In genomic region chr6:162090734-162091133, GRCh38 we compare ENCODE assay signal across 20 cellular contexts.
DNase-seq lines count a peak whose midpoint lies in the region; ATAC-seq, FAIRE-seq and TF ChIP-seq lines count a peak whose summit lies in the region.
"Had no signal": no experiment of that assay in that cellular context is flagged by ENCODE, and none has a peak within 500 bp of the region (broad histone marks: within the 10 kb centered on the region; RNA-seq: fewer than 3 reads in every experiment).

No MANE protein-coding gene starts in this region.

- WGBS in A549 (ENCODE audit: missing lambda C conversion rate): 20% methylated on average over 2 of the region's 2 CpGs

- H3K36me3 Mint-ChIP-seq in chondrocyte (ENCODE audit: low read depth): no peaks in the 10 kb centered on the region
- no peaks in the 10 kb centered on the region for H3K36me3 Mint-ChIP-seq in neural progenitor cell
- H3K36me3 Mint-ChIP-seq: CD8-positive, alpha-beta memory T cell; mesothelial cell of epicardium; stimulated activated memory B cell treated with anti-CD40 and anti-IgM and Interleukin-4, amounts not matched to agents 10 μg/mL and 1 μg/mL and 100 μg/mL, for 72 hours had no signal

- peaks cover 25% of the 10 kb centered on the region for H3K4me1 Mint-ChIP-seq in chondrocyte (ENCODE audit: low read depth)
- H3K4me1 Mint-ChIP-seq in neural progenitor cell: no peaks in the 10 kb centered on the region
- H3K4me1 Mint-ChIP-seq: CD8-positive, alpha-beta memory T cell; stimulated activated memory B cell treated with anti-CD40 and anti-IgM and Interleukin-4, amounts not matched to agents 10 μg/mL and 1 μg/mL and 100 μg/mL, for 72 hours had no signal

- H3K4me1 ChIP-seq in A549 (no peaks in the 10 kb centered on the region), neural progenitor cell (no peaks in the 10 kb centered on the region)
- H3K4me1 ChIP-seq: body of pancreas had no signal

- H3K27ac Mint-ChIP-seq in chondrocyte (ENCODE audit: unreplicated experiment) (peak overlapping the region; percentile 73), neural progenitor cell (no peak overlapping the region)
- H3K27ac Mint-ChIP-seq: CD8-positive, alpha-beta memory T cell; mesothelial cell of epicardium; stimulated activated memory B cell treated with anti-CD40 and anti-IgM and Interleukin-4, amounts not matched to agents 10 μg/mL and 1 μg/mL and 100 μg/mL, for 72 hours had no signal

- no peak overlapping the region for H3K9ac ChIP-seq in neural progenitor cell

- peak overlapping the region in 1 of 2 experiments; percentile 45; a peak in 1 of 6 replicates for H3K27ac ChIP-seq in A549
- no peak overlapping the region for H3K27ac ChIP-seq in neural progenitor cell
- H3K27ac ChIP-seq: body of pancreas, VCaP had no signal

- H3K4me3 Mint-ChIP-seq in chondrocyte (ENCODE audit: unreplicated experiment) (no peak overlapping the region), neural progenitor cell (no peak overlapping the region)
- H3K4me3 Mint-ChIP-seq: CD8-positive, alpha-beta memory T cell; mesothelial cell of epicardium; stimulated activated memory B cell treated with anti-CD40 and anti-IgM and Interleukin-4, amounts not matched to agents 10 μg/mL and 1 μg/mL and 100 μg/mL, for 72 hours had no signal

- TF ChIP-seq CTCF in A549 (IDR thresholded peaks at IDR 0.05) (no peak), chondrocyte (IDR thresholded peaks at IDR 0.05) (no peak), kidney epithelial cell (IDR thresholded peaks at IDR 0.05; ENCODE audit: insufficient read depth, low read length, poor library complexity, severe bottlenecking) (no peak), neural progenitor cell (IDR thresholded peaks at IDR 0.05) (no peak)

- H3K36me3 ChIP-seq in kidney epithelial cell (ENCODE audit: control insufficient read depth, insufficient read depth, low read length): no peaks in the 10 kb centered on the region
- no peaks in the 10 kb centered on the region for H3K36me3 ChIP-seq in neural progenitor cell

- H3K27me3 ChIP-seq in kidney epithelial cell (ENCODE audit: control insufficient read depth, insufficient read depth, low read length) (no peaks in the 10 kb centered on the region), neural progenitor cell (no peaks in the 10 kb centered on the region)
- H3K27me3 ChIP-seq: body of pancreas had no signal

- no peaks in the 10 kb centered on the region for H4K20me1 ChIP-seq in neural progenitor cell (ENCODE audit: low read depth)

- no peak for TF ChIP-seq RAD21 in A549 (conservative IDR thresholded peaks at IDR 0.05 in 1 of 2, IDR thresholded peaks at IDR 0.05 in 1 of 2)

- H2AFZ ChIP-seq in neural progenitor cell (replicated peaks): no peak overlapping the region

- TF ChIP-seq POLR2A in A549 (IDR thresholded peaks at IDR 0.05; ENCODE audit: low read length): no peak

- no peak for FAIRE-seq in A549 (lab: Jason Lieb, UNC)

- no peak for ATAC-seq in A549
- ATAC-seq: body of pancreas; left colon; stimulated activated memory B cell treated with anti-CD40 and anti-IgM and Interleukin-4, amounts not matched to agents 10 μg/mL and 1 μg/mL and 100 μg/mL, for 72 hours had no signal

- H3K27me3 Mint-ChIP-seq in chondrocyte (ENCODE audit: low read depth) (no peaks in the 10 kb centered on the region), neural progenitor cell (ENCODE audit: insufficient read depth, low read depth) (no peaks in the 10 kb centered on the region)
- H3K27me3 Mint-ChIP-seq: stimulated activated memory B cell treated with anti-CD40 and anti-IgM and Interleukin-4, amounts not matched to agents 10 μg/mL and 1 μg/mL and 100 μg/mL, for 72 hours had no signal

- H3K4me2 ChIP-seq in A549 (peak overlapping the region; percentile 14; the same call in 1 of the 3 replicates), neural progenitor cell (no peak overlapping the region)

- H3K79me2 ChIP-seq in neural progenitor cell (ENCODE audit: low read depth): no peaks in the 10 kb centered on the region

- DNase-seq in A549 (ENCODE audit: low read depth in 1 of 2, low spot score in 1 of 2) (no peak), HK-2 (ENCODE audit: unreplicated experiment) (peak; percentile 18), chondrocyte (ENCODE audit: low spot score) (no peak), kidney epithelial cell (ENCODE audit: low read depth) (peak; percentile 67), COLO829 (ENCODE audit: low spot score) (no peak), NK-92 (lab: John Stamatoyannopoulos, UW; ENCODE audit: unreplicated experiment) (no peak), neural progenitor cell (ENCODE audit: low spot score) (no peak)
- DNase-seq in activated CD4-positive, alpha-beta T cell treated with anti-CD3 and anti-CD28 coated beads for 1 hour: no peak
- DNase-seq: activated CD4-positive, alpha-beta T cell treated with anti-CD3 and anti-CD28 coated beads, Interleukin-2, amount 50 U/mL, for 4 hours; activated naive CD4-positive, alpha-beta T cell treated with anti-CD3 and anti-CD28 coated beads, Interleukin-2, amount 50 U/mL, for 16 hours; body of pancreas; CD8-positive, alpha-beta memory T cell; dermis blood vessel endothelial cell; left colon; MM.1S; NK-92 treated with Interleukin-12 subunit alpha and Interleukin-12 subunit beta, amount 100 ng/mL, for 24 hours; Right ventricle myocardium superior had no signal

- H3F3A ChIP-seq in neural progenitor cell (ENCODE audit: low read depth): no peaks in the 10 kb centered on the region

- POLR2A ChIA-PET in A549 (lab: Yijun Ruan, JAX): no interaction called here

- H3K4me3 ChIP-seq in A549: no peak overlapping the region
- H3K4me3 ChIP-seq in kidney epithelial cell (ENCODE audit: low read depth, low read length): no peak overlapping the region
- H3K4me3 ChIP-seq in neural progenitor cell: no peak overlapping the region
- H3K4me3 ChIP-seq: body of pancreas had no signal

- no peak for TF ChIP-seq EP300 in A549 (IDR thresholded peaks at IDR 0.05)

- CTCF ChIA-PET in A549 (lab: Yijun Ruan, JAX): interaction anchor here (0.6 to 1.0 kb wide), 2 partner anchors 9 to 11 kb away, joined by 3 read pairs; no protein-coding TSS in a partner anchor

- H3K9me3 Mint-ChIP-seq in chondrocyte (ENCODE audit: low read depth) (no peaks in the 10 kb centered on the region), neural progenitor cell (no peaks in the 10 kb centered on the region)

- H3K9me3 ChIP-seq in A549 (no peaks in the 10 kb centered on the region), neural progenitor cell (ENCODE audit: low read depth) (no peaks in the 10 kb centered on the region)
- H3K9me3 ChIP-seq: body of pancreas had no signal

TF ChIP-seq in A549, 52 proteins besides CTCF, POLR2A, EP300 and RAD21:
- TF ChIP-seq CHD2 (IDR thresholded peaks at IDR 0.05; ENCODE audit: low read length, partially characterized antibody): no peak
- TF ChIP-seq JUN (IDR thresholded peaks at IDR 0.05): no peak
- TF ChIP-seq RCOR1 (IDR thresholded peaks at IDR 0.05; ENCODE audit: low read depth, low read length): no peak
- no peak for TF ChIP-seq REST (IDR thresholded peaks at IDR 0.05)
- no peak for TF ChIP-seq BCL3 (IDR thresholded peaks at IDR 0.05)
- no peak for TF ChIP-seq FOSL2 (IDR thresholded peaks at IDR 0.05)
- TF ChIP-seq FOSL2 (CRISPR knock-in tag; IDR thresholded peaks at IDR 0.05): no peak
- TF ChIP-seq EHMT2 (IDR thresholded peaks at IDR 0.05; ENCODE audit: low read depth): no peak
- TF ChIP-seq EHF (CRISPR knock-in tag; IDR thresholded peaks at IDR 0.05): no peak
- no peak for TF ChIP-seq RARB (CRISPR knock-in tag; IDR thresholded peaks at IDR 0.05)
- no peak for TF ChIP-seq CBX8 (IDR thresholded peaks at IDR 0.05)
- TF ChIP-seq RFX5 (IDR thresholded peaks at IDR 0.05): no peak

Comparison
In these comparisons a context has a peak if more than half of its experiments do, and no peak if none do; other contexts are left out.
1. DNase-seq: peak in HK-2 (single experiment) and kidney epithelial cell (single experiment); none in A549 (0 of 2), chondrocyte (single experiment), COLO829 (single experiment), NK-92 (single experiment), neural progenitor cell (single experiment) and activated CD4-positive, alpha-beta T cell treated with anti-CD3 and anti-CD28 coated beads for 1 hour (single experiment).